1 cellular context compared by ENCODE assay signal in the genomic region with DNA sequence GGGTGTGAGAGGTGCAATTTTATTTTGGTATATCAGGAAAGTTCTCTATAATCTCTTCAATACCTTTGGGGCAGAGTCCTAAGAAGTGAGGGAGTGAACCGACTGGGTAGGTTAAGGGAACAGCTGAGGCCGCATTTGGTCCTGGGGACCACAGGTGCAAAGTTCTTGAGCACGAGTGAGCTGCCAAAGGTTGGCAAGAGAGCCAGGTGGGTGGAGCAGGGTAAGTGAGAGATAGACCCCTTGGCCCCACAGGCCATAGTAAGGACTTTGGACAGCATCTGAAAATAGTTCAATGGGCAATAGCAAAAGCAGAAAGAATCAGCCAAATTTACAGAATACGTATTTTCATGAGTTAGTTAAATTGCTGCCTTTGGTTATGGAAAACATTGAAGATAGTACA.
A peak's percentile ranks its signal among the peaks of the same experiment; 100 is the strongest.
TF ChIP-seq lines count a peak whose summit lies in the region.

No MANE protein-coding gene starts in this region.

TF ChIP-seq in HepG2, 621 proteins besides CTCF, POLR2A, EP300 and RAD21 (continued from another document):
- TF ChIP-seq, protein P1, sequence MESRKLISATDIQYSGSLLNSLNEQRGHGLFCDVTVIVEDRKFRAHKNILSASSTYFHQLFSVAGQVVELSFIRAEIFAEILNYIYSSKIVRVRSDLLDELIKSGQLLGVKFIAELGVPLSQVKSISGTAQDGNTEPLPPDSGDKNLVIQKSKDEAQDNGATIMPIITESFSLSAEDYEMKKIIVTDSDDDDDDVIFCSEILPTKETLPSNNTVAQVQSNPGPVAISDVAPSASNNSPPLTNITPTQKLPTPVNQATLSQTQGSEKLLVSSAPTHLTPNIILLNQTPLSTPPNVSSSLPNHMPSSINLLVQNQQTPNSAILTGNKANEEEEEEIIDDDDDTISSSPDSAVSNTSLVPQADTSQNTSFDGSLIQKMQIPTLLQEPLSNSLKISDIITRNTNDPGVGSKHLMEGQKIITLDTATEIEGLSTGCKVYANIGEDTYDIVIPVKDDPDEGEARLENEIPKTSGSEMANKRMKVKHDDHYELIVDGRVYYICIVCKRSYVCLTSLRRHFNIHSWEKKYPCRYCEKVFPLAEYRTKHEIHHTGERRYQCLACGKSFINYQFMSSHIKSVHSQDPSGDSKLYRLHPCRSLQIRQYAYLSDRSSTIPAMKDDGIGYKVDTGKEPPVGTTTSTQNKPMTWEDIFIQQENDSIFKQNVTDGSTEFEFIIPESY (CRISPR knock-in tag; IDR thresholded peaks at IDR 0.05): no peak
- TF ChIP-seq GZF1 (CRISPR knock-in tag; IDR thresholded peaks at IDR 0.05): no peak
- peak; percentile 69; the same call in 1 of the 2 replicates for TF ChIP-seq ZNF644 (CRISPR knock-in tag; IDR thresholded peaks at IDR 0.05; ENCODE audit: low read depth)
- TF ChIP-seq HNF4A (CRISPR knock-in tag; IDR thresholded peaks at IDR 0.05): peak; percentile 95
- TF ChIP-seq SP5 (CRISPR knock-in tag; IDR thresholded peaks at IDR 0.05; ENCODE audit: borderline replicate concordance, low read depth): peak; percentile 81
- TF ChIP-seq, protein P2, sequence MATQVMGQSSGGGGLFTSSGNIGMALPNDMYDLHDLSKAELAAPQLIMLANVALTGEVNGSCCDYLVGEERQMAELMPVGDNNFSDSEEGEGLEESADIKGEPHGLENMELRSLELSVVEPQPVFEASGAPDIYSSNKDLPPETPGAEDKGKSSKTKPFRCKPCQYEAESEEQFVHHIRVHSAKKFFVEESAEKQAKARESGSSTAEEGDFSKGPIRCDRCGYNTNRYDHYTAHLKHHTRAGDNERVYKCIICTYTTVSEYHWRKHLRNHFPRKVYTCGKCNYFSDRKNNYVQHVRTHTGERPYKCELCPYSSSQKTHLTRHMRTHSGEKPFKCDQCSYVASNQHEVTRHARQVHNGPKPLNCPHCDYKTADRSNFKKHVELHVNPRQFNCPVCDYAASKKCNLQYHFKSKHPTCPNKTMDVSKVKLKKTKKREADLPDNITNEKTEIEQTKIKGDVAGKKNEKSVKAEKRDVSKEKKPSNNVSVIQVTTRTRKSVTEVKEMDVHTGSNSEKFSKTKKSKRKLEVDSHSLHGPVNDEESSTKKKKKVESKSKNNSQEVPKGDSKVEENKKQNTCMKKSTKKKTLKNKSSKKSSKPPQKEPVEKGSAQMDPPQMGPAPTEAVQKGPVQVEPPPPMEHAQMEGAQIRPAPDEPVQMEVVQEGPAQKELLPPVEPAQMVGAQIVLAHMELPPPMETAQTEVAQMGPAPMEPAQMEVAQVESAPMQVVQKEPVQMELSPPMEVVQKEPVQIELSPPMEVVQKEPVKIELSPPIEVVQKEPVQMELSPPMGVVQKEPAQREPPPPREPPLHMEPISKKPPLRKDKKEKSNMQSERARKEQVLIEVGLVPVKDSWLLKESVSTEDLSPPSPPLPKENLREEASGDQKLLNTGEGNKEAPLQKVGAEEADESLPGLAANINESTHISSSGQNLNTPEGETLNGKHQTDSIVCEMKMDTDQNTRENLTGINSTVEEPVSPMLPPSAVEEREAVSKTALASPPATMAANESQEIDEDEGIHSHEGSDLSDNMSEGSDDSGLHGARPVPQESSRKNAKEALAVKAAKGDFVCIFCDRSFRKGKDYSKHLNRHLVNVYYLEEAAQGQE (IDR thresholded peaks at IDR 0.05; ENCODE audit: borderline replicate concordance in 1 of 2, low read depth in 1 of 2, low read length in 2 of 2): 0 out of 4 replicates have a peak, but pooled peaks of 1 of the 2 experiments have one; percentile 38
- TF ChIP-seq SIX1 (CRISPR knock-in tag; IDR thresholded peaks at IDR 0.05; ENCODE audit: borderline replicate concordance): no peak
- TF ChIP-seq ZNF260 (CRISPR knock-in tag; IDR thresholded peaks at IDR 0.05; ENCODE audit: borderline replicate concordance, low read depth): no peak
- TF ChIP-seq ZEB1 (IDR thresholded peaks at IDR 0.05; ENCODE audit: insufficient replicate concordance, low read depth): peak; percentile 69
- no peak for TF ChIP-seq DNMT1 (CRISPR knock-in tag; IDR thresholded peaks at IDR 0.05)
- TF ChIP-seq NCOA2 (CRISPR knock-in tag; IDR thresholded peaks at IDR 0.05): 0 out of 2 replicates have a peak, but pooled peaks have one; percentile 11
- TF ChIP-seq ZMYM4 (CRISPR knock-in tag; IDR thresholded peaks at IDR 0.05): 0 out of 2 replicates have a peak, but pooled peaks have one; percentile 25
- TF ChIP-seq NR2F2 (IDR thresholded peaks at IDR 0.05; ENCODE audit: borderline replicate concordance, low read depth): peak; percentile 51
